Comparison of ENCODE assay signal across 12 cellular contexts in the genomic region with DNA sequence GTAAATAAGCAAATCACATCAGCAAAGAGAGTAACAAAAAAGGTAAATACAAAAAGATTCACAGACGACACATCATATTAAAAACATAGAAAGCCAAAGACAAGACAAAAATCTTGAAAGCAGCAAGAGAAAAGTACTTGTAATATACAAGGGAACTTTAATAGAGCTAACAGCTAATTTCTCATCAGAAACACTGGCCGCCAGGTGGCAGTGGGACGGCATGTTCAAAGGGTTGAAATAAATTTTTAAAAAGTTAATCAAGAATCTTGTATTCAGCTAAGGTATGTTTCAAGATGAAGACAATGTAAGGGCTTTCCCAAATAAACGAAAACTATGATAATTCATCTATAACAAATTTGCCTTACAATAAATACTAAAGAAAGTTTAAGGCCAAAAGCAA.
DNase-seq lines count a peak whose midpoint lies in the region; ATAC-seq and TF ChIP-seq lines count a peak whose summit lies in the region.
"Had no signal": no experiment of that assay in that cellular context is flagged by ENCODE, and none has a peak within 500 bp of the region (broad histone marks: within the 10 kb centered on the region; RNA-seq: fewer than 3 reads in every experiment).

No MANE protein-coding gene starts in this region.

- no peaks in the 10 kb centered on the region for H3K4me1 Mint-ChIP-seq in activated CD8-positive, alpha-beta T cell treated with anti-CD3 and anti-CD28 coated beads for 36 hours (ENCODE audit: low read depth)
- no peaks in the 10 kb centered on the region for H3K4me1 Mint-ChIP-seq in activated CD8-positive, alpha-beta T cell treated with anti-CD3 and anti-CD28 coated beads, Interleukin-2, amount 10 ng/mL, durations not matched to agents 7 days and 5 days (ENCODE audit: low read depth)
- H3K4me1 Mint-ChIP-seq in chondrocyte (ENCODE audit: low read depth) = no peaks in the 10 kb centered on the region
- H3K4me1 Mint-ChIP-seq: immature natural killer cell had no signal

- H3F3A ChIP-seq in smooth muscle cell (ENCODE audit: low read depth) = no peaks in the 10 kb centered on the region

- TF ChIP-seq CTCF in activated CD8-positive, alpha-beta T cell treated with anti-CD3 and anti-CD28 coated beads for 36 hours (IDR thresholded peaks at IDR 0.05) = no peak
- peak; percentile 68 for TF ChIP-seq CTCF in LNCaP clone FGC (IDR thresholded peaks at IDR 0.05; ENCODE audit: control insufficient read depth, extremely low read depth, insufficient read depth)
- TF ChIP-seq CTCF in chondrocyte (IDR thresholded peaks at IDR 0.05) = peak; percentile 71
- TF ChIP-seq CTCF in smooth muscle cell (IDR thresholded peaks at IDR 0.05; ENCODE audit: borderline replicate concordance, insufficient read depth, poor library complexity, severe bottlenecking) = peak; percentile 57

- H3K4me2 ChIP-seq in smooth muscle cell = no peak overlapping the region

- H3K4me3 Mint-ChIP-seq in activated CD8-positive, alpha-beta T cell treated with anti-CD3 and anti-CD28 coated beads for 36 hours = no peak overlapping the region
- no peak overlapping the region for H3K4me3 Mint-ChIP-seq in activated CD8-positive, alpha-beta T cell treated with anti-CD3 and anti-CD28 coated beads, Interleukin-2, amount 10 ng/mL, durations not matched to agents 7 days and 5 days
- H3K4me3 Mint-ChIP-seq in chondrocyte (ENCODE audit: unreplicated experiment) = no peak overlapping the region
- H3K4me3 Mint-ChIP-seq: immature natural killer cell had no signal

- no peaks in the 10 kb centered on the region for H3K27me3 Mint-ChIP-seq in activated CD8-positive, alpha-beta T cell treated with anti-CD3 and anti-CD28 coated beads for 36 hours
- H3K27me3 Mint-ChIP-seq in activated CD8-positive, alpha-beta T cell treated with anti-CD3 and anti-CD28 coated beads, Interleukin-2, amount 10 ng/mL, durations not matched to agents 7 days and 5 days (ENCODE audit: low read depth) = no peaks in the 10 kb centered on the region
- peaks cover 2% of the 10 kb centered on the region for H3K27me3 Mint-ChIP-seq in chondrocyte (ENCODE audit: low read depth)

- H3K9me3 Mint-ChIP-seq in activated CD8-positive, alpha-beta T cell treated with anti-CD3 and anti-CD28 coated beads for 36 hours = no peaks in the 10 kb centered on the region
- no peaks in the 10 kb centered on the region for H3K9me3 Mint-ChIP-seq in activated CD8-positive, alpha-beta T cell treated with anti-CD3 and anti-CD28 coated beads, Interleukin-2, amount 10 ng/mL, durations not matched to agents 7 days and 5 days (ENCODE audit: insufficient read depth)
- peaks cover 5% of the 10 kb centered on the region for H3K9me3 Mint-ChIP-seq in chondrocyte (ENCODE audit: low read depth)

- H3K36me3 ChIP-seq in smooth muscle cell (ENCODE audit: low read depth) = no peaks in the 10 kb centered on the region
- H3K36me3 ChIP-seq: transverse colon had no signal

- DNase-seq in activated CD8-positive, alpha-beta T cell treated with anti-CD3 and anti-CD28 coated beads for 36 hours = peak; percentile 33
- DNase-seq in activated CD8-positive, alpha-beta T cell treated with anti-CD3 and anti-CD28 coated beads, Interleukin-2, amount 10 ng/mL, durations not matched to agents 7 days and 5 days = no peak
- DNase-seq in LNCaP clone FGC (ENCODE audit: low read depth) (peak; percentile 8), chondrocyte (ENCODE audit: low spot score) (no peak), smooth muscle cell (lab: John Stamatoyannopoulos, UW; ENCODE audit: unreplicated experiment) (no peak), retina (no peak), DMS79 treated with DMSO at 0.1 percent for 48 hours (lab: John Stamatoyannopoulos, UW) (no peak), A172 (ENCODE audit: low spot score) (no peak)
- DNase-seq: activated CD4-positive, CD25-positive, alpha-beta regulatory T cell; immature natural killer cell; NCI-H1417; transverse colon had no signal

- POLR2A ChIA-PET in activated CD8-positive, alpha-beta T cell treated with anti-CD3 and anti-CD28 coated beads for 36 hours (lab: Charles Lee) = no interaction called here
- POLR2A ChIA-PET in activated CD8-positive, alpha-beta T cell treated with anti-CD3 and anti-CD28 coated beads, Interleukin-2, amount 10 ng/mL, durations not matched to agents 7 days and 5 days (lab: Charles Lee) = no interaction called here

- ATAC-seq in activated CD8-positive, alpha-beta T cell treated with anti-CD3 and anti-CD28 coated beads for 36 hours = no peak
- no peak for ATAC-seq in activated CD8-positive, alpha-beta T cell treated with anti-CD3 and anti-CD28 coated beads, Interleukin-2, amount 10 ng/mL, durations not matched to agents 7 days and 5 days

- no peaks in the 10 kb centered on the region for H3K36me3 Mint-ChIP-seq in activated CD8-positive, alpha-beta T cell treated with anti-CD3 and anti-CD28 coated beads for 36 hours (ENCODE audit: low read depth)
- H3K36me3 Mint-ChIP-seq in activated CD8-positive, alpha-beta T cell treated with anti-CD3 and anti-CD28 coated beads, Interleukin-2, amount 10 ng/mL, durations not matched to agents 7 days and 5 days (ENCODE audit: low read depth) = no peaks in the 10 kb centered on the region
- no peaks in the 10 kb centered on the region for H3K36me3 Mint-ChIP-seq in chondrocyte (ENCODE audit: low read depth)
- H3K36me3 Mint-ChIP-seq: immature natural killer cell had no signal

- WGBS in smooth muscle cell (ENCODE audit: low lambda C conversion rate) = 23% methylated on average over 4 of the region's 4 CpGs

- H3K4me3 ChIP-seq in LNCaP clone FGC (ENCODE audit: low read depth, low read length) (no peak overlapping the region), smooth muscle cell (no peak overlapping the region)
- H3K4me3 ChIP-seq: transverse colon had no signal

- H2AFZ ChIP-seq in smooth muscle cell (ENCODE audit: low read depth) = no peak overlapping the region

- H4K20me1 ChIP-seq in smooth muscle cell (ENCODE audit: low read depth) = no peaks in the 10 kb centered on the region

- H3K9me3 ChIP-seq in smooth muscle cell (replicated peaks; ENCODE audit: low read depth) = no peaks in the 10 kb centered on the region
- H3K9me3 ChIP-seq: transverse colon had no signal

- no peaks in the 10 kb centered on the region for H3K4me1 ChIP-seq in smooth muscle cell (ENCODE audit: low read depth)
- H3K4me1 ChIP-seq: transverse colon had no signal

- no peak overlapping the region for H3K27ac Mint-ChIP-seq in activated CD8-positive, alpha-beta T cell treated with anti-CD3 and anti-CD28 coated beads for 36 hours
- no peak overlapping the region for H3K27ac Mint-ChIP-seq in activated CD8-positive, alpha-beta T cell treated with anti-CD3 and anti-CD28 coated beads, Interleukin-2, amount 10 ng/mL, durations not matched to agents 7 days and 5 days
- H3K27ac Mint-ChIP-seq in chondrocyte (ENCODE audit: unreplicated experiment) = no peak overlapping the region
- H3K27ac Mint-ChIP-seq: immature natural killer cell had no signal

- H3K9ac ChIP-seq in smooth muscle cell (ENCODE audit: low read depth) = no peak overlapping the region

- no peaks in the 10 kb centered on the region for H3K27me3 ChIP-seq in smooth muscle cell (ENCODE audit: low read depth)
- H3K27me3 ChIP-seq: transverse colon had no signal

- no peaks in the 10 kb centered on the region for H3K79me2 ChIP-seq in smooth muscle cell (ENCODE audit: low read depth)

- H3K27ac ChIP-seq in smooth muscle cell (ENCODE audit: low read depth) = no peak overlapping the region
- H3K27ac ChIP-seq: transverse colon had no signal

- CTCF ChIA-PET in activated CD8-positive, alpha-beta T cell treated with anti-CD3 and anti-CD28 coated beads for 36 hours (lab: Charles Lee) = no interaction called here
- CTCF ChIA-PET in activated CD8-positive, alpha-beta T cell treated with anti-CD3 and anti-CD28 coated beads, Interleukin-2, amount 10 ng/mL, durations not matched to agents 7 days and 5 days (lab: Charles Lee) = interaction anchor here (1.6 kb wide), 1 partner anchor 850 kb away, joined by 3 read pairs; no protein-coding TSS in a partner anchor

- intact Hi-C loops in activated CD8-positive, alpha-beta T cell treated with anti-CD3 and anti-CD28 coated beads for 36 hours (cut with micrococcal nuclease) = no loop called here

Comparison
In these comparisons a context has a peak if more than half of its experiments do, and no peak if none do; other contexts are left out.
1. DNase-seq: peak in activated CD8-positive, alpha-beta T cell treated with anti-CD3 and anti-CD28 coated beads for 36 hours (single experiment) and LNCaP clone FGC (single experiment); none in activated CD8-positive, alpha-beta T cell treated with anti-CD3 and anti-CD28 coated beads, Interleukin-2, amount 10 ng/mL, durations not matched to agents 7 days and 5 days (single experiment), chondrocyte (single experiment), smooth muscle cell (single experiment), retina (single experiment), DMS79 treated with DMSO at 0.1 percent for 48 hours (single experiment) and A172 (single experiment).